In genomic region chr5:163760498-163760897, GRCh38 we compare ENCODE assay signal across 15 cellular contexts.
DNase-seq lines count a peak whose midpoint lies in the region; ATAC-seq, FAIRE-seq and TF ChIP-seq lines count a peak whose summit lies in the region.
"Had no signal": no experiment of that assay in that cellular context is flagged by ENCODE, and none has a peak within 500 bp of the region (broad histone marks: within the 10 kb centered on the region; RNA-seq: fewer than 3 reads in every experiment).

No MANE protein-coding gene starts in this region.

- no peak overlapping the region for H3K27ac ChIP-seq in lung (ENCODE audit: low read depth in 1 of 2, low read length in 1 of 2)
- H3K27ac ChIP-seq: HL-60, ovary had no signal

- TF ChIP-seq POLR2A in NB4 (IDR thresholded peaks at IDR 0.05; ENCODE audit: extremely low read depth, insufficient read length): no peak

- FAIRE-seq in GM19239 (lab: Jason Lieb, UNC): no peak
- FAIRE-seq: keratinocyte had no signal

- no peaks in the 10 kb centered on the region for H3K27me3 ChIP-seq in lung (ENCODE audit: control insufficient read depth, insufficient read depth)
- H3K27me3 ChIP-seq: ovary had no signal

- ATAC-seq in lung (ENCODE audit: insufficient read depth, low FRiP score) (peak; percentile 80), HG03565 (IDR thresholded peaks at IDR 0.05; ENCODE audit: unreplicated experiment) (no peak)

- no peaks in the 10 kb centered on the region for H3K9me3 ChIP-seq in lung (ENCODE audit: control insufficient read depth in 2 of 2, insufficient read depth in 1 of 2, low read length in 1 of 2)
- H3K9me3 ChIP-seq: ovary had no signal

- H3K4me3 ChIP-seq in NB4 (ENCODE audit: low read depth, low read length): no peak overlapping the region
- no peak overlapping the region for H3K4me3 ChIP-seq in choroid plexus epithelial cell (ENCODE audit: low read depth, low read length)
- H3K4me3 ChIP-seq in lung: no peak overlapping the region
- H3K4me3 ChIP-seq: ovary had no signal

- peaks cover 0 to 3% of the 10 kb centered on the region in 2 donors for H3K4me1 ChIP-seq in lung (ENCODE audit: control insufficient read depth in 2 of 2, insufficient read depth in 2 of 2, low read length in 2 of 2)

- H3K36me3 ChIP-seq in lung (ENCODE audit: control insufficient read depth in 2 of 2, insufficient read depth in 2 of 2, low read length in 2 of 2): no peaks in the 10 kb centered on the region
- H3K36me3 ChIP-seq: ovary had no signal

- TF ChIP-seq CTCF in NB4 (IDR thresholded peaks at IDR 0.05; ENCODE audit: low read depth, low read length) (no peak), choroid plexus epithelial cell (conservative IDR thresholded peaks at IDR 0.05; ENCODE audit: low read depth, low read length) (no peak), lung (IDR thresholded peaks at IDR 0.05; ENCODE audit: control extremely low read depth, extremely low read depth) (no peak)

- DNase-seq in AG20443 (ENCODE audit: low spot score) (peak; percentile 61), NB4 (ENCODE audit: low read depth) (peak; percentile 53), choroid plexus epithelial cell (ENCODE audit: low read depth) (peak; percentile 99), lung (ENCODE audit: low spot score) (no peak), GM19239 (ENCODE audit: insufficient read length, low spot score) (no peak), T-helper 9 cell (no peak), hypothalamus (lab: John Stamatoyannopoulos, UW) (no peak)
- DNase-seq: CD4-positive, alpha-beta T cell; NCI-H1436 treated with DMSO at 0.1 percent for 48 hours; ovary; stimulated activated CD4-positive, alpha-beta T cell treated with anti-CD3 and anti-CD28 coated beads, Interleukin-4, amount 100 ng/mL, for 4 hours; substantia nigra had no signal

- WGBS in lung, 2 donors: 24 to 41% methylated on average over 3 of the region's 3 CpGs

Comparison
In these comparisons a context has a peak if more than half of its experiments do, and no peak if none do; other contexts are left out.
1. DNase-seq: peak in AG20443 (single experiment), NB4 (single experiment) and choroid plexus epithelial cell (single experiment); none in lung (single experiment), GM19239 (single experiment), T-helper 9 cell (single experiment) and hypothalamus (0 of 51).